ENCODE assay signal across 7 cellular contexts in genomic region chr2:26745609-26746327, GRCh38. TPM values are rescaled to one million over a fixed set of nuclear protein-coding genes. Genes with fewer than 3 reads are reported as not detected.
DNase-seq lines count a peak whose midpoint lies in the region; ATAC-seq and TF ChIP-seq lines count a peak whose summit lies in the region.

No MANE protein-coding gene starts in this region.

- 31% methylated on average over 9 of the region's 9 CpGs for WGBS in SK-N-SH (ENCODE audit: low lambda C conversion rate)

- in situ Hi-C loops in GM13976 (cut with MboI; ENCODE audit: low sequenced_read_pairs, unreplicated experiment): loop anchor here (10.0 kb wide), 1 partner anchor 141 kb away; no protein-coding TSS in a partner anchor

- DNase-seq in GM13976 (ENCODE audit: low spot score): peak; percentile 81
- DNase-seq in NAMALWA (ENCODE audit: low spot score): peak; percentile 86
- DNase-seq in SK-N-SH: peak; percentile 85
- peak; percentile 88 for DNase-seq in activated naive CD4-positive, alpha-beta T cell treated with anti-CD3 and anti-CD28 coated beads, Interleukin-2, amount 10 ng/mL, durations not matched to agents 7 days and 5 days
- DNase-seq in head of caudate nucleus: peak; percentile 67 to 97 (median 91)
- peak; percentile 69 to 97 (median 92) for DNase-seq in posterior cingulate gyrus
- DNase-seq in upper lobe of right lung: peak; percentile 82

- peak; percentile 91 for ATAC-seq in upper lobe of right lung

- H3K9me3 Mint-ChIP-seq in activated naive CD4-positive, alpha-beta T cell treated with anti-CD3 and anti-CD28 coated beads, Interleukin-2, amount 10 ng/mL, durations not matched to agents 7 days and 5 days: no peaks in the 10 kb centered on the region

- H3K27me3 ChIP-seq in SK-N-SH (ENCODE audit: insufficient read depth): no peaks in the 10 kb centered on the region
- no peaks in the 10 kb centered on the region for H3K27me3 ChIP-seq in upper lobe of right lung

- no peak overlapping the region for H3K4me2 ChIP-seq in SK-N-SH

- H3K36me3 ChIP-seq in SK-N-SH (replicated peaks in 1 of 2; ENCODE audit: control insufficient read depth in 1 of 2, insufficient read depth in 2 of 2, low read length in 1 of 2) (no peaks in the 10 kb centered on the region), upper lobe of right lung (no peaks in the 10 kb centered on the region)

- no peaks in the 10 kb centered on the region for H3F3A ChIP-seq in SK-N-SH (replicated peaks; ENCODE audit: insufficient read depth)

- peaks cover 0 to 3% of the 10 kb centered on the region in 2 experiments; a peak in 1 of 4 replicates for H3K4me1 ChIP-seq in SK-N-SH (ENCODE audit: control insufficient read depth in 1 of 2, insufficient read depth in 2 of 2, low read depth in 1 of 2, low read length in 1 of 2)
- peaks cover 11% of the 10 kb centered on the region for H3K4me1 ChIP-seq in upper lobe of right lung

- H3K4me3 Mint-ChIP-seq in activated naive CD4-positive, alpha-beta T cell treated with anti-CD3 and anti-CD28 coated beads, Interleukin-2, amount 10 ng/mL, durations not matched to agents 7 days and 5 days: no peak overlapping the region

- H3K9me3 ChIP-seq in SK-N-SH: no peaks in the 10 kb centered on the region
- no peaks in the 10 kb centered on the region for H3K9me3 ChIP-seq in upper lobe of right lung

- H2AFZ ChIP-seq in SK-N-SH (ENCODE audit: low read depth): no peak overlapping the region

- no peaks in the 10 kb centered on the region for H3K9me2 ChIP-seq in SK-N-SH

- peak; percentile 94 for TF ChIP-seq CTCF in GM13976 (IDR thresholded peaks at IDR 0.05; ENCODE audit: borderline replicate concordance, control extremely low read depth, extremely low read depth, insufficient read depth, missing control alignments)
- peak; percentile 99 for TF ChIP-seq CTCF in SK-N-SH (IDR thresholded peaks at IDR 0.05)
- TF ChIP-seq CTCF in upper lobe of right lung (IDR thresholded peaks at IDR 0.05): peak; percentile 93

- H3K4me3 ChIP-seq in SK-N-SH (ENCODE audit: low read depth in 2 of 2, low read length in 1 of 2) (no peak overlapping the region), upper lobe of right lung (no peak overlapping the region)

- TF ChIP-seq EP300 in SK-N-SH (IDR thresholded peaks at IDR 0.05; ENCODE audit: borderline replicate concordance in 1 of 2, low read depth in 1 of 2, low read length in 1 of 2): no peak

- no peak overlapping the region for H3K9ac ChIP-seq in SK-N-SH

- intact Hi-C loops in head of caudate nucleus (cut with DNase I): loop anchor here (2.0 kb wide), 1 partner anchor 141 kb away; no protein-coding TSS in a partner anchor
- intact Hi-C loops in posterior cingulate gyrus (cut with DNase I): loop anchor here (1.0 to 10.0 kb wide), 2 partner anchors 140 to 241 kb away; no protein-coding TSS in a partner anchor
- intact Hi-C loops in upper lobe of right lung (cut with DNase I): no loop called here

- H3K4me1 Mint-ChIP-seq in activated naive CD4-positive, alpha-beta T cell treated with anti-CD3 and anti-CD28 coated beads, Interleukin-2, amount 10 ng/mL, durations not matched to agents 7 days and 5 days: peaks cover under 1% of the 10 kb centered on the region

- H3K27ac Mint-ChIP-seq in activated naive CD4-positive, alpha-beta T cell treated with anti-CD3 and anti-CD28 coated beads, Interleukin-2, amount 10 ng/mL, durations not matched to agents 7 days and 5 days: no peak overlapping the region

- no peaks in the 10 kb centered on the region for H4K20me1 ChIP-seq in SK-N-SH (ENCODE audit: insufficient read depth)

- CTCF ChIA-PET in SK-N-SH (lab: Yijun Ruan, JAX): interaction anchor here (0.6 to 22.3 kb wide), 56 partner anchors 10 to 671 kb away, joined by 3 to 944 read pairs (median 7); partner anchors contain the start of genes ADGRF3, CIB4, HADHA and HADHB
- CTCF ChIA-PET in activated naive CD4-positive, alpha-beta T cell treated with anti-CD3 and anti-CD28 coated beads, Interleukin-2, amount 10 ng/mL, durations not matched to agents 7 days and 5 days (lab: Charles Lee): interaction anchor here (0.7 to 9.7 kb wide), 12 partner anchors 9 to 250 kb away, joined by 3 to 160 read pairs (median 4); no protein-coding TSS in a partner anchor

- H3K27me3 Mint-ChIP-seq in activated naive CD4-positive, alpha-beta T cell treated with anti-CD3 and anti-CD28 coated beads, Interleukin-2, amount 10 ng/mL, durations not matched to agents 7 days and 5 days: peaks cover 25% of the 10 kb centered on the region

- POLR2A ChIA-PET in SK-N-SH (lab: Yijun Ruan, JAX): interaction anchor here (1.3 kb wide), 1 partner anchor 168 kb away, joined by 5 read pairs; no protein-coding TSS in a partner anchor

- no peaks in the 10 kb centered on the region for H3K36me3 Mint-ChIP-seq in activated naive CD4-positive, alpha-beta T cell treated with anti-CD3 and anti-CD28 coated beads, Interleukin-2, amount 10 ng/mL, durations not matched to agents 7 days and 5 days

- no peaks in the 10 kb centered on the region for H3K79me2 ChIP-seq in SK-N-SH (ENCODE audit: insufficient read depth)

- peak; percentile 100 for TF ChIP-seq RAD21 in SK-N-SH (IDR thresholded peaks at IDR 0.05; ENCODE audit: low read length)

- H3K27ac ChIP-seq in SK-N-SH (ENCODE audit: low read depth in 2 of 2, low read length in 1 of 2): no peak overlapping the region
- no peak overlapping the region for H3K27ac ChIP-seq in upper lobe of right lung

TF ChIP-seq in SK-N-SH, 30 proteins besides CTCF, POLR2A, EP300 and RAD21 (continues in another document):
- peak; percentile 25 for TF ChIP-seq CHD2 (IDR thresholded peaks at IDR 0.05; ENCODE audit: low read length, partially characterized antibody)
- no peak for TF ChIP-seq SIN3A (IDR thresholded peaks at IDR 0.05; ENCODE audit: borderline replicate concordance, low read depth, low read length)
- TF ChIP-seq SMC3 (IDR thresholded peaks at IDR 0.05; ENCODE audit: low read depth, low read length): peak; percentile 99
- TF ChIP-seq MXI1 (IDR thresholded peaks at IDR 0.05; ENCODE audit: low read depth, low read length): no peak
- TF ChIP-seq IRF3 (IDR thresholded peaks at IDR 0.05; ENCODE audit: low read depth, low read length): no peak
- no peak for TF ChIP-seq FOSL2 (IDR thresholded peaks at IDR 0.05; ENCODE audit: borderline replicate concordance, low read depth)
- TF ChIP-seq REST (IDR thresholded peaks at IDR 0.05; ENCODE audit: low read depth, low read length): peak; percentile 48; the same call in 1 of the 2 replicates
- peak; percentile 16; the same call in 1 of the 2 replicates for TF ChIP-seq PBX3 (IDR thresholded peaks at IDR 0.05)

RNA-seq across cellular contexts. Expression of gene SLC35F6, which starts 18.3 kb away (rescaled TPM):
- 15.9 and 16.0 TPM in 2 replicates for polyA plus RNA-seq in SK-N-SH (2012; rRNA removed)
- polyA plus RNA-seq in SK-N-SH (2012; cell fraction: cytosol; rRNA removed): 8.3 and 12.6 TPM in 2 replicates
- polyA plus RNA-seq in SK-N-SH (2012; cell fraction: nucleus; rRNA removed): 10.6 and 12.1 TPM in 2 replicates
- total RNA-seq in upper lobe of right lung: 42.2 TPM

RNA-seq across cellular contexts. Expression of gene CENPA, which starts 40.1 kb away (rescaled TPM):
- polyA plus RNA-seq in SK-N-SH (2012; rRNA removed): 17.0 and 19.5 TPM in 2 replicates
- polyA plus RNA-seq in SK-N-SH (2012; cell fraction: cytosol; rRNA removed): 15.4 and 19.7 TPM in 2 replicates
- polyA plus RNA-seq in SK-N-SH (2012; cell fraction: nucleus; rRNA removed): 8.0 and 9.4 TPM in 2 replicates
- total RNA-seq in upper lobe of right lung: 0.78 TPM

RNA-seq across cellular contexts. Expression of gene KCNK3, which starts 53.2 kb away (rescaled TPM):
- polyA plus RNA-seq in SK-N-SH (2012; rRNA removed): 0.16 and 0.31 TPM in 2 replicates
- polyA plus RNA-seq in SK-N-SH (2012; cell fraction: cytosol; rRNA removed): 0.06 and 0.24 TPM in 2 replicates
- 0.04 and 0.27 TPM in 2 replicates for polyA plus RNA-seq in SK-N-SH (2012; cell fraction: nucleus; rRNA removed)
- total RNA-seq in upper lobe of right lung: 25.4 TPM
